ENCODE assay signal across 26 cellular contexts in the genomic region with DNA sequence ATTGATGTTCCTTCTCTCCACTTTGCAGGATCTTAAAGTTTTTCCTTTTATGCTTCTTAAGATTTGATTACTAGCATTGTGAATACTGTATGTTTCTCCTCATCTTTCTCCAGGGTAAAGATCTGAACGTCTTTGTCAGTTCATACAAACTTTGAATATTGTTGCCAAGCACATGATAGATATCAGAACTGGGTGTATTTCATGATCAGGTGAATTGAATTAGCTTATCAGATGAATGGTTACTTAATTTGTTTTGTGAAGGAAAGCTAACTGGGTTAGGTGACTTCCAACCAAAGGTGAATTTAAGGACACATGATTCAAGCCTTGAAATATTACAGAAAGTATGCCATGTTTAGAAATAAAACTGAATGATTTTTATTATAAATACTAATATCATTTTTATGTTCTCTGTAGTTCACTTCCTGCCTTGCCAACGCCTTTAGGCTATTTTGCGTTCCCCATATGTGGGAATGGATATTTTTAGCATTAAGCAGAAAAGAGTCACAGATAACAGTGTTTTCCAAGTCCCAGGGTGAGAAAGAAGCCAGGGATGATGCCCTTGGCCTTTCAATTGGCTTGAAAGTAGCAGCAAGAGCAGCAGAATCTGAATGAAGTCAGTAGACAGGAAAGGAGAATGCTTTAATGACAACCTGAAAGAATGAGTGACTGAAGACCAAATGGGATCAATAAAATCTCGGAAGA.
"Had no signal": no experiment of that assay in that cellular context is flagged by ENCODE, and none has a peak within 500 bp of the region (broad histone marks: within the 10 kb centered on the region; RNA-seq: fewer than 3 reads in every experiment).

No MANE protein-coding gene starts in this region.

- H3K36me3 Mint-ChIP-seq: naive thymus-derived CD4-positive, alpha-beta T cell; neural progenitor cell had no signal

- H2AFZ ChIP-seq: neural progenitor cell, parathyroid adenoma had no signal

- H3K9ac ChIP-seq: neural progenitor cell, parathyroid adenoma had no signal

- H3K27ac Mint-ChIP-seq: naive thymus-derived CD4-positive, alpha-beta T cell; nephron; neural progenitor cell; progenitor cell of endocrine pancreas had no signal

- H3K4me1 ChIP-seq: foreskin keratinocyte, heart right ventricle, left lung, neural progenitor cell, parathyroid adenoma, right lobe of liver, stomach, thyroid gland, vagina had no signal

- H3K27me3 ChIP-seq: foreskin keratinocyte, heart right ventricle, left lung, neural progenitor cell, right lobe of liver, stomach, thyroid gland, vagina had no signal

- H3K27me3 Mint-ChIP-seq: naive thymus-derived CD4-positive, alpha-beta T cell; progenitor cell of endocrine pancreas had no signal

- H3K27ac ChIP-seq: epithelial cell of prostate, foreskin keratinocyte, heart right ventricle, left lung, neural progenitor cell, parathyroid adenoma, right lobe of liver, stomach, thyroid gland, vagina had no signal

- H3K9me3 ChIP-seq: right lobe of liver, thyroid gland, vagina had no signal

- H3K79me2 ChIP-seq: parathyroid adenoma had no signal

- H3K4me3 ChIP-seq: heart right ventricle, left lung, neural progenitor cell, right lobe of liver, stomach, thyroid gland, vagina had no signal

- H3K4me1 Mint-ChIP-seq: naive thymus-derived CD4-positive, alpha-beta T cell; nephron; neural progenitor cell had no signal

- DNase-seq: cortex of kidney; foreskin keratinocyte; glutamatergic neuron; heart right ventricle; hippocampal formation; left cardiac atrium; left lung; mesenchymal stem cell; midbrain; naive thymus-derived CD4-positive, alpha-beta T cell; right lobe of liver; small intestine; stimulated activated CD4-positive, alpha-beta T cell treated with anti-CD3 and anti-CD28 coated beads, Interleukin-15, amount 100 ng/mL, for 24 hours; stimulated activated CD4-positive, alpha-beta T cell treated with anti-CD3 and anti-CD28 coated beads, Interleukin-2, amount 100 ng/mL, for 48 hours; stimulated activated CD8-positive, alpha-beta memory T cell treated with anti-CD3 and anti-CD28 coated beads, Interleukin-4, amount 100 ng/mL, for 48 hours; stimulated activated naive CD4-positive, alpha-beta T cell treated with Interleukin-2 at 50 U/mL for 16 hours; stomach; thyroid gland; trophoblast cell had no signal

- H3K4me2 ChIP-seq: neural progenitor cell had no signal

- ATAC-seq: esophagus mucosa; foreskin keratinocyte; heart right ventricle; left cardiac atrium; left lung; naive thymus-derived CD4-positive, alpha-beta T cell; right lobe of liver had no signal

- H3K4me3 Mint-ChIP-seq: naive thymus-derived CD4-positive, alpha-beta T cell; nephron; neural progenitor cell had no signal

- H3K36me3 ChIP-seq: heart right ventricle, left lung, neural progenitor cell, right lobe of liver, stomach, thyroid gland, vagina had no signal
